In genomic region chr17:77569846-77570564, GRCh38 we compare ENCODE assay signal across 20 cellular contexts.
DNase-seq lines count a peak whose midpoint lies in the region; ATAC-seq and TF ChIP-seq lines count a peak whose summit lies in the region.
"Had no signal": no experiment of that assay in that cellular context is flagged by ENCODE, and none has a peak within 500 bp of the region (broad histone marks: within the 10 kb centered on the region; RNA-seq: fewer than 3 reads in every experiment).

No MANE protein-coding gene starts in this region.

- H3K27ac ChIP-seq in BLaER1 treated with 17β-estradiol and CSF1 and Interleukin-3, amounts not matched to agents 10 nM and 100 nM, result peak overlapping the region in 9 of 11 experiments; percentile 60 to 97 (median 92); a peak in 18 of 22 replicates
- peak overlapping the region; percentile 79; the same call in 1 of the 2 replicates for H3K27ac ChIP-seq in WERI-Rb-1
- no peak overlapping the region for H3K27ac ChIP-seq in gastroesophageal sphincter

- H3K4me1 ChIP-seq in BLaER1 treated with 17β-estradiol and CSF1 and Interleukin-3, amounts not matched to agents 10 nM and 100 nM, result peaks cover 58 to 83% (median 77%) of the 10 kb centered on the region in 10 experiments
- H3K4me1 ChIP-seq in gastroesophageal sphincter, result peaks cover 0 to 24% (median 6%) of the 10 kb centered on the region in 3 donors

- DNase-seq in WERI-Rb-1 (no peak), posterior vena cava (ENCODE audit: low spot score) (peak; percentile 64), NCI-H2081 (lab: John Stamatoyannopoulos, UW) (no peak)
- no peak for DNase-seq in stimulated activated naive CD4-positive, alpha-beta T cell (lab: John Stamatoyannopoulos, UW)
- DNase-seq in activated naive CD4-positive, alpha-beta T cell treated with anti-CD3 and anti-CD28 coated beads, Interleukin-2, amount 50 U/mL, for 16 hours, result no peak
- DNase-seq: BE2C; Calu3; CD4-positive, alpha-beta memory T cell; DMS53; EL; NCI-H1105; NCI-H1694 treated with DMSO at 0.1 percent for 48 hours; NCI-H2107; NCI-H510A; NCI-H748 treated with DMSO at 0.1 percent for 48 hours; SHP77 treated with DMSO at 0.1 percent for 48 hours had no signal

- H3K36me3 ChIP-seq in BLaER1 treated with 17β-estradiol and CSF1 and Interleukin-3, amounts not matched to agents 10 nM and 100 nM, result no peaks in the 10 kb centered on the region
- H3K36me3 ChIP-seq in WERI-Rb-1 (no peaks in the 10 kb centered on the region), gastroesophageal sphincter (no peaks in the 10 kb centered on the region)
- H3K36me3 ChIP-seq: BE2C, HAP-1 had no signal

- peaks cover 0 to 16% (median 0%) of the 10 kb centered on the region in 11 experiments; a peak in 3 of 22 replicates for H3K27me3 ChIP-seq in BLaER1 treated with 17β-estradiol and CSF1 and Interleukin-3, amounts not matched to agents 10 nM and 100 nM
- H3K27me3 ChIP-seq in WERI-Rb-1 (ENCODE audit: insufficient read depth, low read depth, severe bottlenecking), result no peaks in the 10 kb centered on the region
- H3K27me3 ChIP-seq in gastroesophageal sphincter, result no peaks in the 10 kb centered on the region
- H3K27me3 ChIP-seq: BE2C had no signal

- intact Hi-C loops in posterior vena cava (cut with DNase I), result no loop called here

- H3K4me2 ChIP-seq in BLaER1 treated with 17β-estradiol and CSF1 and Interleukin-3, amounts not matched to agents 10 nM and 100 nM, result peak overlapping the region; percentile 68 to 97 (median 91)

- peak overlapping the region in 9 of 11 experiments; percentile 55 to 84 (median 81); a peak in 17 of 22 replicates for H3K9ac ChIP-seq in BLaER1 treated with 17β-estradiol and CSF1 and Interleukin-3, amounts not matched to agents 10 nM and 100 nM

- 94 to 95% methylated on average over 3 to 9 of the region's 21 CpGs for WGBS in gastroesophageal sphincter (ENCODE audit: low coverage in 1 of 2), 2 donors

- TF ChIP-seq CTCF in WERI-Rb-1 (IDR thresholded peaks at IDR 0.05; ENCODE audit: low read depth, low read length) (no peak), gastroesophageal sphincter (IDR thresholded peaks at IDR 0.05) (no peak)

- TF ChIP-seq POLR2A in gastroesophageal sphincter (IDR thresholded peaks at IDR 0.05), result no peak

- H4K20me1 ChIP-seq in BLaER1 treated with 17β-estradiol and CSF1 and Interleukin-3, amounts not matched to agents 10 nM and 100 nM, result no peaks in the 10 kb centered on the region

- H3K9me3 ChIP-seq in BLaER1 treated with 17β-estradiol and CSF1 and Interleukin-3, amounts not matched to agents 10 nM and 100 nM (replicated peaks in 1 of 11), result peaks cover 0 to 5% (median 0%) of the 10 kb centered on the region in 11 experiments; a peak in 1 of 22 replicates
- H3K9me3 ChIP-seq in WERI-Rb-1 (ENCODE audit: severe bottlenecking) (no peaks in the 10 kb centered on the region), gastroesophageal sphincter (no peaks in the 10 kb centered on the region)
- H3K9me3 ChIP-seq: BE2C, HAP-1 had no signal

- ATAC-seq in gastroesophageal sphincter, result peak; percentile 11
- ATAC-seq: GM12878 had no signal

- no peak overlapping the region; a peak in 2 of 20 replicates for H3K4me3 ChIP-seq in BLaER1 treated with 17β-estradiol and CSF1 and Interleukin-3, amounts not matched to agents 10 nM and 100 nM
- H3K4me3 ChIP-seq in WERI-Rb-1 (ENCODE audit: low read depth, low read length) (no peak overlapping the region), gastroesophageal sphincter (no peak overlapping the region)
- H3K4me3 ChIP-seq: GM12878, HAP-1 had no signal

- TF ChIP-seq EP300 in gastroesophageal sphincter (IDR thresholded peaks at IDR 0.05), result no peak

Comparison
In these comparisons a context has a peak if more than half of its experiments do, and no peak if none do; other contexts are left out.
1. H3K27ac ChIP-seq: peak in BLaER1 treated with 17β-estradiol and CSF1 and Interleukin-3, amounts not matched to agents 10 nM and 100 nM (9 of 11) and WERI-Rb-1 (single experiment); none in gastroesophageal sphincter (0 of 4).